In the genomic region with DNA sequence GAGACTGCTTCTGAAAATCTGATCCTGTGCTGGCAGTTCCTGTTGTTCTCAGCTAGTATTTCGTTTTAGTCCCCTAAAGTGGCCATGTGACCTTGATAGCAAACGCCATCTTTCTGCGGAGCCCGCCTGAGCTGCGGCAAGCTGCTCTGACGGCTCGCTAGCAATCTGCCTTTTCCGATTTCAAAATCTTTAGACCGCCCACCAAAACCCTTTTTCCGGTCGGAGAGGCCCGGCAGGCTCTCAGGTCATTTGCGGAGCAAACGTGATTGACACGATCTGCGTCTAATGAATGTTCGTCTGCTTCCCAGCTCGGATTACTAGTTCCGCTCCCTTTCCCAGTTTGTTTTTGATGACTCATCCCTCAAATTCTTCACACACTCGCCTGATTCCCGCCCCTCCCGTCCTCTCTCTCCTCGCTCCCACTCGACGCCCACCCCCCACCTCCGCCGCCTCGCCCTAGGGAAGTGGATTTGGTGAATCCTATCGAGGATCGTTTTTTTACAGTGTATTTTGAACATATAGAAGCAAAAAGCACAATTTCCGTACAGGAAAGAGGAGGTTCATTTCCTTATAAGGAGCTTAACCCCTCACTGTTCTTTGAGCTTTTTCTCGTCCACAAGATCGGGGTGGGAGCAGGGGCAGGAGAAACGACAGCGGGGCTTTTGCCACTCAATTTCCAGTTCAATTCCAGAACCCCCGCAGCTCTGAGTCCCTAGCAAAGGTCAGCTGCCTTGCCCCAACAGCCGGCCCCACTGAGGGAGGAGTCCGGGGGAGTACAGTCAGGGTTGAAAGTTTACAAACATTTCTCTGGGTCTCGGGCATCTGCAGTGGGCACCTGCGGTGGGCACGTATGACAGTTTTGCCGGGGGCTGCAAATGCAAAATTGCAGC, we compare ENCODE assay signal across 8 cellular contexts. TPM values are rescaled to one million over a fixed set of nuclear protein-coding genes. Genes with fewer than 3 reads are reported as not detected.
DNase-seq lines count a peak whose midpoint lies in the region; ATAC-seq, FAIRE-seq and TF ChIP-seq lines count a peak whose summit lies in the region.

No MANE protein-coding gene starts in this region.

- peak overlapping the region; percentile 89 to 92 for H3K27ac ChIP-seq in A549
- peak overlapping the region; percentile 97 for H3K27ac ChIP-seq in caudate nucleus (ENCODE audit: low read depth, low read length)
- peak overlapping the region; percentile 86 for H3K27ac ChIP-seq in smooth muscle cell (ENCODE audit: low read depth)

- TF ChIP-seq EP300 in A549 (IDR thresholded peaks at IDR 0.05) = no peak

- FAIRE-seq in A549 (lab: Jason Lieb, UNC) = no peak

- no peaks in the 10 kb centered on the region for H4K20me1 ChIP-seq in smooth muscle cell (ENCODE audit: low read depth)

- intact Hi-C loops in activated B cell treated with CpG ODN at 0.5 μM for 24 hours (cut with micrococcal nuclease) = loop anchor here (1.0 to 10.0 kb wide), 10 partner anchors 14 to 1049 kb away; a partner anchor contains a TSS

- H3K9me3 Mint-ChIP-seq in activated B cell treated with CpG ODN at 0.5 μM for 24 hours = no peaks in the 10 kb centered on the region
- H3K9me3 Mint-ChIP-seq in immature natural killer cell = no peaks in the 10 kb centered on the region

- H3K36me3 Mint-ChIP-seq in activated B cell treated with CpG ODN at 0.5 μM for 24 hours (ENCODE audit: low read depth) = peaks cover 21% of the 10 kb centered on the region
- peaks cover 0 to 3% (median 0%) of the 10 kb centered on the region in 3 donors for H3K36me3 Mint-ChIP-seq in immature natural killer cell

- peak overlapping the region; percentile 61 for H2AFZ ChIP-seq in smooth muscle cell (ENCODE audit: low read depth)

- H3K36me3 ChIP-seq in smooth muscle cell (ENCODE audit: low read depth) = no peaks in the 10 kb centered on the region

- TF ChIP-seq RAD21 in A549 (conservative IDR thresholded peaks at IDR 0.05 in 1 of 2, IDR thresholded peaks at IDR 0.05 in 1 of 2) = no peak

- H3K27me3 ChIP-seq in smooth muscle cell (ENCODE audit: low read depth) = no peaks in the 10 kb centered on the region

- no peaks in the 10 kb centered on the region for H3F3A ChIP-seq in smooth muscle cell (ENCODE audit: low read depth)

- no peak for TF ChIP-seq CTCF in A549 (IDR thresholded peaks at IDR 0.05)
- TF ChIP-seq CTCF in activated B cell treated with CpG ODN at 0.5 μM for 24 hours (IDR thresholded peaks at IDR 0.05) = no peak
- TF ChIP-seq CTCF in smooth muscle cell (IDR thresholded peaks at IDR 0.05; ENCODE audit: borderline replicate concordance, insufficient read depth, poor library complexity, severe bottlenecking) = no peak

- CTCF ChIA-PET in A549 (lab: Yijun Ruan, JAX) (interaction anchor here (0.6 to 1.2 kb wide), 5 partner anchors 9 to 211 kb away, joined by 3 to 4 read pairs (median 3); no protein-coding TSS in a partner anchor), activated B cell treated with CpG ODN at 0.5 μM for 24 hours (lab: Charles Lee) (interaction anchor here (1.2 to 1.5 kb wide), 2 partner anchors 14 to 101 kb away, joined by 4 to 9 read pairs; a partner anchor contains a TSS)

- TF ChIP-seq POLR2A in A549 (IDR thresholded peaks at IDR 0.05; ENCODE audit: low read length) = peak; percentile 69

- H3K9ac ChIP-seq in smooth muscle cell (ENCODE audit: low read depth) = peak overlapping the region; percentile 79

- H3K4me3 Mint-ChIP-seq in activated B cell treated with CpG ODN at 0.5 μM for 24 hours (peak overlapping the region; percentile 93), immature natural killer cell (peak overlapping the region; percentile 91 to 97 (median 96))

- H3K27me3 Mint-ChIP-seq in activated B cell treated with CpG ODN at 0.5 μM for 24 hours (no peaks in the 10 kb centered on the region), immature natural killer cell (ENCODE audit: low read depth in 3 of 3) (peaks cover 6 to 12% (median 8%) of the 10 kb centered on the region in 3 donors)

- ATAC-seq in A549 = peak; percentile 97 to 98
- ATAC-seq in GM18861 (IDR thresholded peaks at IDR 0.05; ENCODE audit: unreplicated experiment) = peak; percentile 91
- peak; percentile 86 for ATAC-seq in HG03095 (IDR thresholded peaks at IDR 0.05; ENCODE audit: unreplicated experiment)
- ATAC-seq in activated B cell treated with CpG ODN at 0.5 μM for 24 hours (ENCODE audit: low read depth) = peak; percentile 90

- H3K9me3 ChIP-seq in A549 = no peaks in the 10 kb centered on the region
- no peaks in the 10 kb centered on the region for H3K9me3 ChIP-seq in smooth muscle cell (replicated peaks; ENCODE audit: low read depth)

- peak; percentile 85 to 98 for DNase-seq in A549 (ENCODE audit: low read depth in 1 of 2, low spot score in 1 of 2)
- DNase-seq in NCI-H2171 (lab: John Stamatoyannopoulos, UW) = peak; percentile 84
- DNase-seq in activated B cell treated with CpG ODN at 0.5 μM for 24 hours = peak; percentile 44
- peak; percentile 13 to 96 (median 81) for DNase-seq in caudate nucleus (lab: John Stamatoyannopoulos, UW)
- DNase-seq in immature natural killer cell = peak; percentile 83 to 86 (median 84)
- DNase-seq in smooth muscle cell (lab: John Stamatoyannopoulos, UW; ENCODE audit: unreplicated experiment) = peak; percentile 12

- H3K4me1 Mint-ChIP-seq in activated B cell treated with CpG ODN at 0.5 μM for 24 hours (peaks cover 16% of the 10 kb centered on the region), immature natural killer cell (peaks cover 11 to 12% of the 10 kb centered on the region in 2 donors)

- H3K4me2 ChIP-seq in A549 (peak overlapping the region; percentile 90), smooth muscle cell (peak overlapping the region; percentile 84)

- POLR2A ChIA-PET in A549 (lab: Yijun Ruan, JAX) (interaction anchor here (0.7 to 2.6 kb wide), 7 partner anchors 11 to 184 kb away, joined by 3 to 26 read pairs (median 9); a partner anchor contains a TSS), activated B cell treated with CpG ODN at 0.5 μM for 24 hours (lab: Charles Lee) (interaction anchor here (0.6 to 4.3 kb wide), 18 partner anchors 10 to 202 kb away, joined by 3 to 87 read pairs (median 6); a partner anchor contains a TSS)

- 9% methylated on average over 41 of the region's 42 CpGs for WGBS in A549 (ENCODE audit: missing lambda C conversion rate)
- WGBS in smooth muscle cell (ENCODE audit: low lambda C conversion rate) = 50% methylated on average over 41 of the region's 42 CpGs

- H3K4me1 ChIP-seq in A549 (peaks cover 10% of the 10 kb centered on the region; the same call in 1 of the 3 replicates), smooth muscle cell (ENCODE audit: low read depth) (peaks cover 13% of the 10 kb centered on the region)

- no peaks in the 10 kb centered on the region for H3K79me2 ChIP-seq in smooth muscle cell (ENCODE audit: low read depth)

- H3K4me3 ChIP-seq in A549 (peak overlapping the region; percentile 51), smooth muscle cell (peak overlapping the region; percentile 50)

- peak overlapping the region; percentile 99 for H3K27ac Mint-ChIP-seq in activated B cell treated with CpG ODN at 0.5 μM for 24 hours
- H3K27ac Mint-ChIP-seq in immature natural killer cell = peak overlapping the region; percentile 97 to 99 (median 99)

TF ChIP-seq in A549, 52 proteins besides CTCF, POLR2A, EP300 and RAD21 (continues in another document):
- TF ChIP-seq RARB (CRISPR knock-in tag; IDR thresholded peaks at IDR 0.05) (no peak), JUN (IDR thresholded peaks at IDR 0.05) (peak; percentile 73 to 74; a peak in 4 of 5 replicates), NFE2L2 (conservative IDR thresholded peaks at IDR 0.05; ENCODE audit: low read length) (0 out of 2 replicates have a peak, but pooled peaks have one; percentile 27), MAZ (IDR thresholded peaks at IDR 0.05; ENCODE audit: borderline replicate concordance, low read depth, low read length) (no peak), FOXS1 (CRISPR knock-in tag; IDR thresholded peaks at IDR 0.05) (no peak), SMC3 (IDR thresholded peaks at IDR 0.05) (no peak), POLR2AphosphoS2 (conservative IDR thresholded peaks at IDR 0.05; ENCODE audit: low read length) (no peak), CHD2 (IDR thresholded peaks at IDR 0.05; ENCODE audit: low read length, partially characterized antibody) (no peak), CBX8 (IDR thresholded peaks at IDR 0.05) (no peak), MYC (IDR thresholded peaks at IDR 0.05; ENCODE audit: borderline replicate concordance, low read length) (no peak), CHD4 (IDR thresholded peaks at IDR 0.05; ENCODE audit: borderline replicate concordance) (no peak)
- TF ChIP-seq, protein P1, sequence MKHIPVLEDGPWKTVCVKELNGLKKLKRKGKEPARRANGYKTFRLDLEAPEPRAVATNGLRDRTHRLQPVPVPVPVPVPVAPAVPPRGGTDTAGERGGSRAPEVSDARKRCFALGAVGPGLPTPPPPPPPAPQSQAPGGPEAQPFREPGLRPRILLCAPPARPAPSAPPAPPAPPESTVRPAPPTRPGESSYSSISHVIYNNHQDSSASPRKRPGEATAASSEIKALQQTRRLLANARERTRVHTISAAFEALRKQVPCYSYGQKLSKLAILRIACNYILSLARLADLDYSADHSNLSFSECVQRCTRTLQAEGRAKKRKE (CRISPR knock-in tag; IDR thresholded peaks at IDR 0.05; ENCODE audit: low read depth) = no peak
- TF ChIP-seq, protein P2, sequence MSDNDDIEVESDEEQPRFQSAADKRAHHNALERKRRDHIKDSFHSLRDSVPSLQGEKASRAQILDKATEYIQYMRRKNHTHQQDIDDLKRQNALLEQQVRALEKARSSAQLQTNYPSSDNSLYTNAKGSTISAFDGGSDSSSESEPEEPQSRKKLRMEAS (IDR thresholded peaks at IDR 0.05) = peak; percentile 97

RNA-seq across cellular contexts. Expression of a gene that starts 37.5 kb away (rescaled TPM):
- polyA plus RNA-seq in A549 (2011; rRNA removed) = 1.00 and 1.7 TPM in 2 replicates
- polyA plus RNA-seq in A549 (2012; cell fraction: cytosol; rRNA removed) = 0.65 and 0.89 TPM in 2 replicates
- polyA plus RNA-seq in A549 (2012; cell fraction: nucleus; rRNA removed) = 4.8 and 5.5 TPM in 2 replicates
- polyA plus RNA-seq in A549 (2017; fragmentation: RNase III; extraction: RNeasy Plus Mini Kit Qiagen cat#74134 plus additional on column Dnase treatment) = 0.60 to 0.84 TPM (median 0.82 TPM) in 3 replicates
- polyA minus RNA-seq in A549 (2011; rRNA and poly(A)+ RNA removed) = 0.54 and 0.62 TPM in 2 replicates
- 0.46 and 0.67 TPM in 2 replicates for total RNA-seq in activated B cell treated with CpG ODN at 0.5 μM for 24 hours
- polyA plus RNA-seq in immature natural killer cell = under 1 TPM in 2 of 3 donors, not detected in 1; 0.07 to 0.08 TPM
- 0.13 and 0.40 TPM in 2 replicates for total RNA-seq in smooth muscle cell
- 0.18 and 1.5 TPM in 2 replicates for polyA plus RNA-seq in smooth muscle cell

RNA-seq across cellular contexts. Expression of a gene that starts 40.9 kb away (rescaled TPM):
- polyA plus RNA-seq in A549 (2011; rRNA removed) (0.39 and 0.67 TPM in 2 replicates), A549 (2017; fragmentation: RNase III; extraction: RNeasy Plus Mini Kit Qiagen cat#74134 plus additional on column Dnase treatment) (0.10 to 0.15 TPM (median 0.13 TPM) in 3 replicates), immature natural killer cell (not detected), smooth muscle cell (not detected in 2 replicates)
- polyA plus RNA-seq in A549 (2012; cell fraction: cytosol; rRNA removed) = 0.04 and 0.06 TPM in 2 replicates
- 0.04 TPM in 1 of 2 replicates, not detected in the other for polyA plus RNA-seq in A549 (2012; cell fraction: nucleus; rRNA removed)
- 0.68 and 1.1 TPM in 2 replicates for polyA minus RNA-seq in A549 (2011; rRNA and poly(A)+ RNA removed)
- total RNA-seq in activated B cell treated with CpG ODN at 0.5 μM for 24 hours (not detected in 2 replicates), smooth muscle cell (not detected in 2 replicates)

Comparison
In these comparisons a context has a peak if more than half of its experiments do, and no peak if none do; other contexts are left out.
1. Peak in every context shown above with its lines: DNase-seq, ATAC-seq, H3K4me3 ChIP-seq and H3K27ac ChIP-seq.
2. DNase-seq: peak in every context shown above with its lines; median percentile 92 in A549; 84 in NCI-H2171; 84 in immature natural killer cell; 81 in caudate nucleus; 44 in activated B cell treated with CpG ODN at 0.5 μM for 24 hours; 12 in smooth muscle cell.